21 cellular contexts compared by ENCODE assay signal in genomic region chr5:71877511-71877910, GRCh38.
"Had no signal": no experiment of that assay in that cellular context is flagged by ENCODE, and none has a peak within 500 bp of the region (broad histone marks: within the 10 kb centered on the region; RNA-seq: fewer than 3 reads in every experiment).

No MANE protein-coding gene starts in this region.

- H3K27me3 ChIP-seq: heart left ventricle, pancreas, tibial artery, upper lobe of left lung, uterus had no signal

- H3K4me3 ChIP-seq: heart left ventricle, mucosa of descending colon, pancreas, tibial artery, upper lobe of left lung, uterus had no signal

- H3K36me3 Mint-ChIP-seq: naive thymus-derived CD8-positive, alpha-beta T cell had no signal

- H3K9me3 Mint-ChIP-seq: naive thymus-derived CD8-positive, alpha-beta T cell had no signal

- DNase-seq: effector memory CD4-positive, alpha-beta T cell; heart left ventricle; hippocampal formation; mammary epithelial cell; mucosa of descending colon; naive thymus-derived CD8-positive, alpha-beta T cell; nucleus accumbens; pancreas; right cardiac atrium; small intestine; stimulated activated CD4-positive, alpha-beta T cell treated with anti-CD3 and anti-CD28 coated beads, Interleukin-12 subunit alpha, Interleukin-12 subunit beta, amount 100 ng/mL, for 4 hours; stimulated activated naive CD8-positive, alpha-beta T cell treated with anti-CD3 and anti-CD28 coated beads, Interleukin-15, Interleukin-2, amounts not matched to agents 100 U/mL and 50 U/mL, for 24 hours; tibial artery; upper lobe of left lung; uterus had no signal

- H3K4me3 Mint-ChIP-seq: naive thymus-derived CD8-positive, alpha-beta T cell had no signal

- H3K27ac ChIP-seq: heart left ventricle, pancreas, tibial artery, upper lobe of left lung, uterus had no signal

- H3K27ac Mint-ChIP-seq: naive thymus-derived CD8-positive, alpha-beta T cell; progenitor cell of endocrine pancreas had no signal

- H3K4me1 ChIP-seq: pancreas, upper lobe of left lung, uterus had no signal

- FAIRE-seq: endometrium, frontal cortex, islet of Langerhans, pancreas, small intestine had no signal

- H3K36me3 ChIP-seq: heart left ventricle, pancreas, tibial artery, upper lobe of left lung, uterus had no signal

- H3K4me1 Mint-ChIP-seq: naive thymus-derived CD8-positive, alpha-beta T cell had no signal

- H3K9me3 ChIP-seq: heart left ventricle, mucosa of descending colon, pancreas, tibial artery, upper lobe of left lung, uterus had no signal

- ATAC-seq: esophagus mucosa; heart left ventricle; left lobe of liver; mucosa of descending colon; naive thymus-derived CD8-positive, alpha-beta T cell; pancreas; right cardiac atrium; stimulated activated naive CD8-positive, alpha-beta T cell treated with anti-CD3 and anti-CD28 coated beads, Interleukin-15, Interleukin-2, amounts not matched to agents 100 U/mL and 50 U/mL, for 24 hours had no signal
